ENCODE assay signal across 22 cellular contexts in the genomic region with DNA sequence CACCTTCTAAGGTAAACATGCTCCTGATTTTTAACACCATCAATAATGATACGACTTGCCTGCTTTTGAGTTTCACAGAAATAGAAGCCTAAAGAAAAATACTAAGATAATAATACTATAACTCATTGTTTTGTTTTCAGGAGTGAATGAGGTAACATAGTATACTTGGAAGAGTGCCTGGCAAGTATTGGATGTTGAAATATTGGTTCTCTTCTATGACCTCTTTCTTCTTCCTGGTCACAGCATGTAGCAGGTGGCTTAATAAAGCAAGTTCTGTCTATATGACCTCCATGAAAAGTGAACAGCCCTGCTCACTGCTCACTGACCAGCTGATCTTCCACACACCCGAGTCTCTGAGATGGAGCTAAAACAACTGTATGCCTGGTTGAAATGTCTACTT.
A peak's percentile ranks its signal among the peaks of the same experiment; 100 is the strongest.
DNase-seq lines count a peak whose midpoint lies in the region; ATAC-seq, FAIRE-seq and TF ChIP-seq lines count a peak whose summit lies in the region.
"Had no signal": no experiment of that assay in that cellular context is flagged by ENCODE, and none has a peak within 500 bp of the region (broad histone marks: within the 10 kb centered on the region; RNA-seq: fewer than 3 reads in every experiment).

No MANE protein-coding gene starts in this region.

- H3K9me3 ChIP-seq in liver (ENCODE audit: control insufficient read depth in 4 of 4, low read length in 3 of 4) (no peaks in the 10 kb centered on the region), HepG2 (ENCODE audit: low read length) (no peaks in the 10 kb centered on the region), pancreas (no peaks in the 10 kb centered on the region), smooth muscle cell (replicated peaks; ENCODE audit: low read depth) (no peaks in the 10 kb centered on the region), trophoblast cell (ENCODE audit: insufficient read depth, low read depth, low read length) (no peaks in the 10 kb centered on the region)
- H3K9me3 ChIP-seq: BE2C had no signal

- no peak for TF ChIP-seq POLR2A in HepG2 (IDR thresholded peaks at IDR 0.05; ENCODE audit: insufficient read depth in 1 of 2, low read depth in 2 of 2, low read length in 2 of 2)

- H3K79me2 ChIP-seq in HepG2 (ENCODE audit: insufficient read depth, low read length) (no peaks in the 10 kb centered on the region), smooth muscle cell (ENCODE audit: low read depth) (no peaks in the 10 kb centered on the region), trophoblast cell (ENCODE audit: control insufficient read depth, insufficient read depth, low read length, poor library complexity) (no peaks in the 10 kb centered on the region)

- H3K36me3 ChIP-seq in liver (ENCODE audit: control insufficient read depth in 4 of 4, insufficient read depth in 3 of 4, low read depth in 1 of 4, low read length in 3 of 4) (no peaks in the 10 kb centered on the region), HepG2 (replicated peaks in 1 of 2; ENCODE audit: control insufficient read depth in 1 of 2, insufficient read depth in 2 of 2, low read length in 2 of 2) (no peaks in the 10 kb centered on the region), pancreas (no peaks in the 10 kb centered on the region), smooth muscle cell (ENCODE audit: low read depth) (no peaks in the 10 kb centered on the region), trophoblast cell (ENCODE audit: control insufficient read depth in 1 of 2, insufficient read depth in 2 of 2, low read length in 2 of 2) (no peaks in the 10 kb centered on the region)
- H3K36me3 ChIP-seq: BE2C; BLaER1 treated with 17β-estradiol and CSF1 and Interleukin-3, amounts not matched to agents 10 nM and 100 nM had no signal

- H3K14ac ChIP-seq in trophoblast cell (ENCODE audit: low read length), result no peak overlapping the region

- no peak overlapping the region for H3K18ac ChIP-seq in trophoblast cell (ENCODE audit: low read length)

- H3K79me1 ChIP-seq in trophoblast cell (ENCODE audit: low read length), result no peaks in the 10 kb centered on the region

- no peak overlapping the region for H2BK12ac ChIP-seq in trophoblast cell (ENCODE audit: low read length)

- intact Hi-C loops in HepG2 (cut with micrococcal nuclease; ENCODE audit: unreplicated experiment) (loop anchor here (5.0 kb wide), 1 partner anchor 605 kb away; no protein-coding TSS in a partner anchor), pancreas (cut with DNase I) (no loop called here)

- H3K9ac ChIP-seq in liver (ENCODE audit: low read depth in 1 of 2, low read length in 2 of 2) (no peak overlapping the region), HepG2 (ENCODE audit: insufficient read depth, low read depth, low read length) (no peak overlapping the region), smooth muscle cell (ENCODE audit: low read depth) (no peak overlapping the region), trophoblast cell (ENCODE audit: low read length) (no peak overlapping the region)
- H3K9ac ChIP-seq: BLaER1 treated with 17β-estradiol and CSF1 and Interleukin-3, amounts not matched to agents 10 nM and 100 nM had no signal

- H4K8ac ChIP-seq in trophoblast cell (ENCODE audit: low read depth, low read length), result no peak overlapping the region

- H3K4me2 ChIP-seq in HepG2 (ENCODE audit: low read depth, low read length) (no peak overlapping the region), smooth muscle cell (no peak overlapping the region), trophoblast cell (ENCODE audit: low read length) (no peak overlapping the region)
- H3K4me2 ChIP-seq: A549; BLaER1 treated with 17β-estradiol and CSF1 and Interleukin-3, amounts not matched to agents 10 nM and 100 nM; GM23338 had no signal

- H2AFZ ChIP-seq in HepG2 (ENCODE audit: low read length), result no peak overlapping the region
- H2AFZ ChIP-seq in smooth muscle cell (ENCODE audit: low read depth), result no peak overlapping the region
- H2AFZ ChIP-seq in trophoblast cell (ENCODE audit: insufficient read depth, low read length, poor library complexity), result no peak overlapping the region
- H2AFZ ChIP-seq: GM23338 had no signal

- FAIRE-seq in HepG2 (lab: Jason Lieb, UNC) (no peak), pancreas (lab: Jason Lieb, UNC) (no peak)
- FAIRE-seq: GM12878, GM19239 had no signal

- no peak overlapping the region for H3K4ac ChIP-seq in trophoblast cell (ENCODE audit: low read depth, low read length)

- ATAC-seq in HepG2 (no peak), left lobe of liver (peak; percentile 82), pancreas (peak in 3 of 4 donors; percentile 43 to 64 (median 51))
- ATAC-seq: A549, GM12878, GM23338, HCT116 had no signal

- TF ChIP-seq CTCF in liver (IDR thresholded peaks at IDR 0.05; ENCODE audit: low read depth, low read length, missing input control), result no peak
- no peak for TF ChIP-seq CTCF in HepG2 (CRISPR knock-in tag; IDR thresholded peaks at IDR 0.05)
- no peak for TF ChIP-seq CTCF in pancreas (IDR thresholded peaks at IDR 0.05)
- TF ChIP-seq CTCF in smooth muscle cell (IDR thresholded peaks at IDR 0.05; ENCODE audit: borderline replicate concordance, insufficient read depth, poor library complexity, severe bottlenecking), result no peak

- no peak overlapping the region for H2BK120ac ChIP-seq in trophoblast cell (ENCODE audit: insufficient read depth, low read length, poor library complexity)

- TF ChIP-seq RAD21 in liver (IDR thresholded peaks at IDR 0.05), result peak in 1 of 2 donors; percentile 43
- TF ChIP-seq RAD21 in HepG2 (CRISPR knock-in tag; IDR thresholded peaks at IDR 0.05), result no peak

- peaks cover 0 to 10% (median 0%) of the 10 kb centered on the region in 4 donors for H3K4me1 ChIP-seq in liver (ENCODE audit: control insufficient read depth in 4 of 4, insufficient read depth in 4 of 4, low read length in 3 of 4)
- H3K4me1 ChIP-seq in HepG2 (ENCODE audit: insufficient read depth, low read length), result no peaks in the 10 kb centered on the region
- no peaks in the 10 kb centered on the region for H3K4me1 ChIP-seq in pancreas
- H3K4me1 ChIP-seq in smooth muscle cell (ENCODE audit: low read depth), result no peaks in the 10 kb centered on the region
- no peaks in the 10 kb centered on the region for H3K4me1 ChIP-seq in trophoblast cell (ENCODE audit: control insufficient read depth in 1 of 2, insufficient read depth in 2 of 2, low read length in 2 of 2)
- H3K4me1 ChIP-seq: A549; BE2C; BLaER1 treated with 17β-estradiol and CSF1 and Interleukin-3, amounts not matched to agents 10 nM and 100 nM had no signal

- DNase-seq in HepG2 (ENCODE audit: low spot score), result no peak
- no peak for DNase-seq in left lobe of liver (ENCODE audit: low spot score)
- no peak for DNase-seq in pancreas
- DNase-seq in smooth muscle cell (lab: John Stamatoyannopoulos, UW; ENCODE audit: unreplicated experiment), result no peak
- no peak for DNase-seq in trophoblast cell
- DNase-seq: 8988T; ACHN; AML-193; BE2C; CD4-positive, alpha-beta T cell; CD8-positive, alpha-beta memory T cell; DMS53; EL; GDM1; H9 had no signal

- H2AK5ac ChIP-seq in trophoblast cell (ENCODE audit: low read length), result no peak overlapping the region

- no peak overlapping the region for H4K91ac ChIP-seq in trophoblast cell (ENCODE audit: low read depth, low read length)

- H3K27ac ChIP-seq in liver (ENCODE audit: low read depth in 1 of 2, low read length in 2 of 2) (no peak overlapping the region), HepG2 (ENCODE audit: extremely low read length, insufficient read depth, low read length) (no peak overlapping the region), pancreas (no peak overlapping the region), smooth muscle cell (ENCODE audit: low read depth) (no peak overlapping the region), trophoblast cell (ENCODE audit: low read depth, low read length) (no peak overlapping the region)
- H3K27ac ChIP-seq: A549; BLaER1 treated with 17β-estradiol and CSF1 and Interleukin-3, amounts not matched to agents 10 nM and 100 nM had no signal

- H4K12ac ChIP-seq in trophoblast cell (ENCODE audit: low read depth, low read length), result no peak overlapping the region

- H4K20me1 ChIP-seq in HepG2 (ENCODE audit: insufficient read depth, low read length), result no peaks in the 10 kb centered on the region
- no peaks in the 10 kb centered on the region for H4K20me1 ChIP-seq in smooth muscle cell (ENCODE audit: low read depth)
- H4K20me1 ChIP-seq: BLaER1 treated with 17β-estradiol and CSF1 and Interleukin-3, amounts not matched to agents 10 nM and 100 nM had no signal

- H3F3A ChIP-seq in smooth muscle cell (ENCODE audit: low read depth), result no peaks in the 10 kb centered on the region

- in situ Hi-C loops in HepG2 (cut with HindIII; ENCODE audit: extremely low pct_ligation_motif_present, low pct_unique_long_range_greater_than_20kb), result no loop called here

- POLR2A ChIA-PET in HepG2 (lab: Yijun Ruan, JAX), result no interaction called here

- no peak for TF ChIP-seq EP300 in HepG2 (IDR thresholded peaks at IDR 0.05; ENCODE audit: low read depth in 2 of 2, low read length in 2 of 2)
- no peak for TF ChIP-seq EP300 in HepG2 (CRISPR knock-in tag; IDR thresholded peaks at IDR 0.05; ENCODE audit: borderline replicate concordance)

- no TSS peak for BruUV-seq in HepG2 (replicated peaks; lab: Mats Ljungman, UMichigan)

- H3K23ac ChIP-seq in trophoblast cell (ENCODE audit: low read length), result no peak overlapping the region

- CTCF ChIA-PET in HepG2 (lab: Yijun Ruan, JAX; ENCODE audit: low intra/inter-chr PET ratio, low total read pairs), result no interaction called here

- 47% methylated on average over 2 of the region's 2 CpGs for WGBS in liver
- WGBS in HepG2 (ENCODE audit: low lambda C conversion rate), result 0% methylated on average over 2 of the region's 2 CpGs
- WGBS in pancreas, 2 donors, result 50 to 62% methylated on average over 2 of the region's 2 CpGs
- 74% methylated on average over 2 of the region's 2 CpGs for WGBS in smooth muscle cell (ENCODE audit: low lambda C conversion rate)
- no CpG with 5 or more reads among the region's 2 CpGs for WGBS in trophoblast cell (ENCODE audit: extremely low coverage, insufficient coverage, insufficient read length)

- H3K27me3 ChIP-seq in liver (ENCODE audit: control insufficient read depth in 4 of 4, insufficient read depth in 4 of 4, low read length in 3 of 4) (no peaks in the 10 kb centered on the region), HepG2 (ENCODE audit: control insufficient read depth in 1 of 2, insufficient read depth in 2 of 2, low read length in 2 of 2) (no peaks in the 10 kb centered on the region), pancreas (no peaks in the 10 kb centered on the region), smooth muscle cell (ENCODE audit: low read depth) (no peaks in the 10 kb centered on the region), trophoblast cell (ENCODE audit: insufficient read depth, low read length) (no peaks in the 10 kb centered on the region)
- H3K27me3 ChIP-seq: BE2C; BLaER1 treated with 17β-estradiol and CSF1 and Interleukin-3, amounts not matched to agents 10 nM and 100 nM had no signal

- H2BK5ac ChIP-seq in trophoblast cell (ENCODE audit: low read depth, low read length, poor library complexity), result no peak overlapping the region

- no peak overlapping the region for H3K4me3 ChIP-seq in liver (ENCODE audit: low read depth in 1 of 3, low read length in 3 of 3)
- no peak overlapping the region for H3K4me3 ChIP-seq in HepG2 (replicated peaks in 1 of 3; ENCODE audit: insufficient read depth in 1 of 3, low read depth in 2 of 3, low read length in 3 of 3)
- H3K4me3 ChIP-seq in pancreas, result no peak overlapping the region
- H3K4me3 ChIP-seq in smooth muscle cell, result no peak overlapping the region
- no peak overlapping the region for H3K4me3 ChIP-seq in trophoblast cell (ENCODE audit: low read depth, low read length)
- H3K4me3 ChIP-seq: A549; BLaER1 treated with 17β-estradiol and CSF1 and Interleukin-3, amounts not matched to agents 10 nM and 100 nM; GM12878; GM23338 had no signal
